ENCODE assay signal across 22 cellular contexts in genomic region chr10:101639141-101639900, GRCh38.
"Had no signal": no experiment of that assay in that cellular context is flagged by ENCODE, and none has a peak within 500 bp of the region (broad histone marks: within the 10 kb centered on the region; RNA-seq: fewer than 3 reads in every experiment).

No MANE protein-coding gene starts in this region.

- H3K27ac Mint-ChIP-seq: activated T-helper 1 cell treated with anti-CD3 and anti-CD28 coated beads, Interleukin-12 subunit alpha, Interleukin-12 subunit beta, Interleukin-2, Interleukin-4 antibody, amounts not matched to agents 30 ng/mL and 10 ng/mL and 1 ng/mL, durations not matched to agents 14 hours and 24 hours and 36 hours; nephron had no signal

- H3K4me3 Mint-ChIP-seq: activated T-helper 1 cell treated with anti-CD3 and anti-CD28 coated beads, Interleukin-12 subunit alpha, Interleukin-12 subunit beta, Interleukin-2, Interleukin-4 antibody, amounts not matched to agents 30 ng/mL and 10 ng/mL and 1 ng/mL, durations not matched to agents 14 hours and 24 hours and 36 hours; nephron had no signal

- H3K9me3 Mint-ChIP-seq: activated T-helper 1 cell treated with anti-CD3 and anti-CD28 coated beads, Interleukin-12 subunit alpha, Interleukin-12 subunit beta, Interleukin-2, Interleukin-4 antibody, amounts not matched to agents 30 ng/mL and 10 ng/mL and 1 ng/mL, durations not matched to agents 14 hours and 24 hours and 36 hours; nephron had no signal

- H3K27ac ChIP-seq: brain microvascular endothelial cell, esophagus squamous epithelium, heart right ventricle, tibial artery, VCaP had no signal

- H3K36me3 ChIP-seq: brain microvascular endothelial cell had no signal

- DNase-seq: activated CD4-positive, alpha-beta T cell treated with anti-CD3 and anti-CD28 coated beads, Interleukin-2, amount 50 U/mL, for 4 hours; activated CD4-positive, CD25-positive, alpha-beta regulatory T cell treated with anti-CD3 and anti-CD28 coated beads, Interleukin-2, amount 50 U/mL, for 72 hours; anterior cingulate cortex; brain microvascular endothelial cell; cerebellar nuclear complex; effector CD8-positive, alpha-beta T cell; esophagus squamous epithelium; heart right ventricle; mesendoderm; occipital lobe; posterior cingulate gyrus; retina; stimulated activated CD4-positive, alpha-beta T cell treated with anti-CD3 and anti-CD28 coated beads, Interleukin-12 subunit alpha, Interleukin-12 subunit beta, amount 100 ng/mL, for 4 hours; stimulated activated CD4-positive, alpha-beta T cell treated with anti-CD3 and anti-CD28 coated beads, Interleukin-1b, Interleukin-23, amount 100 ng/mL, for 48 hours; stimulated activated CD8-positive, alpha-beta memory T cell treated with anti-CD3 and anti-CD28 coated beads, Interleukin-4, amount 100 ng/mL, for 48 hours; stimulated activated naive CD8-positive, alpha-beta T cell treated with anti-CD3 and anti-CD28 coated beads, Interleukin-15, Interleukin-2, amounts not matched to agents 100 U/mL and 50 U/mL, for 24 hours; T-helper 2 cell; tibial artery had no signal

- ATAC-seq: heart right ventricle; stimulated activated naive CD8-positive, alpha-beta T cell treated with anti-CD3 and anti-CD28 coated beads, Interleukin-15, Interleukin-2, amounts not matched to agents 100 U/mL and 50 U/mL, for 24 hours had no signal

- H3K27me3 ChIP-seq: brain microvascular endothelial cell, esophagus squamous epithelium, heart right ventricle, tibial artery had no signal

- H3K9me3 ChIP-seq: esophagus squamous epithelium, heart right ventricle, tibial artery had no signal

- FAIRE-seq: endothelial cell of umbilical vein had no signal

- H3K4me1 ChIP-seq: esophagus squamous epithelium, heart right ventricle, tibial artery had no signal

- H3K4me1 Mint-ChIP-seq: nephron had no signal

- H3K4me3 ChIP-seq: esophagus squamous epithelium, heart right ventricle, tibial artery had no signal
